14 cellular contexts compared by ENCODE assay signal in genomic region chr1:246382589-246382988, GRCh38.
DNase-seq lines count a peak whose midpoint lies in the region; ATAC-seq and TF ChIP-seq lines count a peak whose summit lies in the region.
"Had no signal": no experiment of that assay in that cellular context is flagged by ENCODE, and none has a peak within 500 bp of the region (broad histone marks: within the 10 kb centered on the region; RNA-seq: fewer than 3 reads in every experiment).

No MANE protein-coding gene starts in this region.

- H3K9me3 Mint-ChIP-seq in GM23338 (no peaks in the 10 kb centered on the region), WTC11 (no peaks in the 10 kb centered on the region; the same call in 1 of the 2 replicates)
- H3K9me3 Mint-ChIP-seq in stimulated activated memory B cell treated with anti-CD40 and anti-IgM and Interleukin-4, amounts not matched to agents 10 μg/mL and 1 μg/mL and 100 μg/mL, for 72 hours: no peaks in the 10 kb centered on the region
- H3K9me3 Mint-ChIP-seq in naive thymus-derived CD4-positive, alpha-beta T cell: no peaks in the 10 kb centered on the region
- H3K9me3 Mint-ChIP-seq: CD4-positive, alpha-beta memory T cell; H9 had no signal

- H3K4me2 ChIP-seq in GM23338: no peak overlapping the region

- peaks cover 1% of the 10 kb centered on the region for H3K27me3 Mint-ChIP-seq in GM23338 (ENCODE audit: insufficient read depth, low read depth, poor library complexity)
- no peaks in the 10 kb centered on the region for H3K27me3 Mint-ChIP-seq in WTC11 (ENCODE audit: low read depth)
- no peaks in the 10 kb centered on the region for H3K27me3 Mint-ChIP-seq in stimulated activated memory B cell treated with anti-CD40 and anti-IgM and Interleukin-4, amounts not matched to agents 10 μg/mL and 1 μg/mL and 100 μg/mL, for 72 hours
- H3K27me3 Mint-ChIP-seq in naive thymus-derived CD4-positive, alpha-beta T cell: no peaks in the 10 kb centered on the region
- H3K27me3 Mint-ChIP-seq: B cell; CD4-positive, alpha-beta memory T cell had no signal

- H3K4me1 Mint-ChIP-seq in GM23338: peaks cover 8% of the 10 kb centered on the region; the same call in 2 of the 3 replicates
- peaks cover 8% of the 10 kb centered on the region for H3K4me1 Mint-ChIP-seq in WTC11
- peaks cover 6% of the 10 kb centered on the region for H3K4me1 Mint-ChIP-seq in stimulated activated memory B cell treated with anti-CD40 and anti-IgM and Interleukin-4, amounts not matched to agents 10 μg/mL and 1 μg/mL and 100 μg/mL, for 72 hours
- peaks cover 0 to 7% (median 0%) of the 10 kb centered on the region in 7 donors for H3K4me1 Mint-ChIP-seq in naive thymus-derived CD4-positive, alpha-beta T cell

- no peak for ATAC-seq in GM23338
- no peak for ATAC-seq in WTC11
- no peak for ATAC-seq in foreskin keratinocyte
- peak; percentile 27 for ATAC-seq in stimulated activated memory B cell treated with anti-CD40 and anti-IgM and Interleukin-4, amounts not matched to agents 10 μg/mL and 1 μg/mL and 100 μg/mL, for 72 hours
- no peak for ATAC-seq in naive thymus-derived CD4-positive, alpha-beta T cell
- ATAC-seq: GM12878 had no signal

- no peaks in the 10 kb centered on the region for H3K36me3 Mint-ChIP-seq in GM23338 (ENCODE audit: low read depth)
- no peaks in the 10 kb centered on the region for H3K36me3 Mint-ChIP-seq in WTC11
- no peaks in the 10 kb centered on the region for H3K36me3 Mint-ChIP-seq in stimulated activated memory B cell treated with anti-CD40 and anti-IgM and Interleukin-4, amounts not matched to agents 10 μg/mL and 1 μg/mL and 100 μg/mL, for 72 hours
- peaks cover 0 to 26% (median 8%) of the 10 kb centered on the region in 5 donors for H3K36me3 Mint-ChIP-seq in naive thymus-derived CD4-positive, alpha-beta T cell

- no peak overlapping the region for H3K27ac ChIP-seq in GM23338 (ENCODE audit: low read depth)
- peak overlapping the region; percentile 81 for H3K27ac ChIP-seq in foreskin keratinocyte
- no peak overlapping the region for H3K27ac ChIP-seq in naive thymus-derived CD4-positive, alpha-beta T cell (ENCODE audit: low read depth, low read length)
- H3K27ac ChIP-seq: GM23248 had no signal

- H3K36me3 ChIP-seq in GM23338 (ENCODE audit: insufficient read depth): no peaks in the 10 kb centered on the region
- H3K36me3 ChIP-seq in naive thymus-derived CD4-positive, alpha-beta T cell (ENCODE audit: control insufficient read depth in 2 of 3, insufficient read depth in 3 of 3, low read length in 3 of 3): no peaks in the 10 kb centered on the region

- TF ChIP-seq CTCF in GM23338 (conservative IDR thresholded peaks at IDR 0.05; ENCODE audit: low read depth in 2 of 2) (no peak), WTC11 (IDR thresholded peaks at IDR 0.05) (no peak), foreskin keratinocyte (conservative IDR thresholded peaks at IDR 0.05) (no peak)

- POLR2A ChIA-PET in WTC11 (lab: Charles Lee): interaction anchor here (0.6 kb wide), 1 partner anchor 98 kb away, joined by 4 read pairs; no protein-coding TSS in a partner anchor
- POLR2A ChIA-PET in naive thymus-derived CD4-positive, alpha-beta T cell (lab: Charles Lee): no interaction called here

- H3K4me3 Mint-ChIP-seq in GM23338 (no peak overlapping the region), WTC11 (no peak overlapping the region)
- H3K4me3 Mint-ChIP-seq in stimulated activated memory B cell treated with anti-CD40 and anti-IgM and Interleukin-4, amounts not matched to agents 10 μg/mL and 1 μg/mL and 100 μg/mL, for 72 hours: no peak overlapping the region
- no peak overlapping the region for H3K4me3 Mint-ChIP-seq in naive thymus-derived CD4-positive, alpha-beta T cell
- H3K4me3 Mint-ChIP-seq: B cell, H9 had no signal

- H3K27me3 ChIP-seq in GM23338 (ENCODE audit: insufficient read depth): no peaks in the 10 kb centered on the region
- H3K27me3 ChIP-seq in foreskin keratinocyte: no peaks in the 10 kb centered on the region
- no peaks in the 10 kb centered on the region for H3K27me3 ChIP-seq in naive thymus-derived CD4-positive, alpha-beta T cell (ENCODE audit: control insufficient read depth in 2 of 2, insufficient read depth in 2 of 2, low read length in 2 of 2)

- H3K4me1 ChIP-seq in GM23338 (ENCODE audit: insufficient read depth) (no peaks in the 10 kb centered on the region), foreskin keratinocyte (peaks cover 13% of the 10 kb centered on the region)
- no peaks in the 10 kb centered on the region for H3K4me1 ChIP-seq in naive thymus-derived CD4-positive, alpha-beta T cell (ENCODE audit: control insufficient read depth in 2 of 2, insufficient read depth in 2 of 2, low read length in 2 of 2)

- H3K9me2 ChIP-seq in GM23338 (ENCODE audit: insufficient read depth): peaks cover 13% of the 10 kb centered on the region; the same call in 1 of the 2 replicates

- intact Hi-C loops in naive thymus-derived CD4-positive, alpha-beta T cell (cut with micrococcal nuclease): no loop called here

- H3K9me3 ChIP-seq in naive thymus-derived CD4-positive, alpha-beta T cell (ENCODE audit: control insufficient read depth in 2 of 3, low read length in 3 of 3): no peaks in the 10 kb centered on the region

- no peaks in the 10 kb centered on the region for H3F3A ChIP-seq in GM23338 (replicated peaks; ENCODE audit: low read depth)

- no peaks in the 10 kb centered on the region for H4K20me1 ChIP-seq in GM23338 (replicated peaks; ENCODE audit: insufficient read depth)

- H3K27ac Mint-ChIP-seq in GM23338 (peak overlapping the region; percentile 79), WTC11 (peak overlapping the region; percentile 15; the same call in 1 of the 2 replicates)
- no peak overlapping the region for H3K27ac Mint-ChIP-seq in stimulated activated memory B cell treated with anti-CD40 and anti-IgM and Interleukin-4, amounts not matched to agents 10 μg/mL and 1 μg/mL and 100 μg/mL, for 72 hours
- H3K27ac Mint-ChIP-seq in naive thymus-derived CD4-positive, alpha-beta T cell: no peak overlapping the region
- H3K27ac Mint-ChIP-seq: B cell had no signal

- CTCF ChIA-PET in WTC11 (lab: Charles Lee): no interaction called here
- CTCF ChIA-PET in naive thymus-derived CD4-positive, alpha-beta T cell (lab: Charles Lee): no interaction called here

- no peak overlapping the region for H2AFZ ChIP-seq in GM23338
- H2AFZ ChIP-seq: GM23248 had no signal

- DNase-seq in GM23338 (ENCODE audit: low spot score) (no peak), WTC11 (ENCODE audit: low spot score) (no peak), foreskin keratinocyte (no peak)
- DNase-seq in activated T-cell treated with anti-CD3 and anti-CD28 coated beads, Interleukin-2, amount 50 U/mL, for 1 hour: no peak
- no peak for DNase-seq in naive thymus-derived CD4-positive, alpha-beta T cell
- DNase-seq in stimulated activated naive CD4-positive, alpha-beta T cell treated with Interleukin-2 at 50 U/mL for 16 hours (lab: John Stamatoyannopoulos, UW): no peak
- DNase-seq: C1 segment of cervical spinal cord; CD4-positive, alpha-beta memory T cell; DMS79; H9 had no signal

- no peak overlapping the region for H3K4me3 ChIP-seq in GM23338
- no peak overlapping the region for H3K4me3 ChIP-seq in naive thymus-derived CD4-positive, alpha-beta T cell (ENCODE audit: low read length)
- H3K4me3 ChIP-seq: GM12878, GM23248 had no signal

- H3K79me2 ChIP-seq in GM23338 (replicated peaks; ENCODE audit: insufficient read depth): peaks cover 5% of the 10 kb centered on the region; the same call in 1 of the 2 replicates

TF ChIP-seq in GM23338, 12 proteins besides CTCF, POLR2A, EP300 and RAD21 (continues in another document):
- no peak for TF ChIP-seq EZH2phosphoT487 (IDR thresholded peaks at IDR 0.05; ENCODE audit: unreplicated experiment)
- TF ChIP-seq POLR2AphosphoS5 (IDR thresholded peaks at IDR 0.05; ENCODE audit: low read depth): no peak
- no peak for TF ChIP-seq ZNF331 (CRISPR knock-in tag; IDR thresholded peaks at IDR 0.05; ENCODE audit: low read depth)
- TF ChIP-seq NANOG (IDR thresholded peaks at IDR 0.05; ENCODE audit: borderline replicate concordance): no peak
- TF ChIP-seq ETS1 (IDR thresholded peaks at IDR 0.05): no peak
- TF ChIP-seq STAT1 (IDR thresholded peaks at IDR 0.05; ENCODE audit: unreplicated experiment): no peak
- no peak for TF ChIP-seq EZH2 (IDR thresholded peaks at IDR 0.05; ENCODE audit: low read depth, unreplicated experiment)
- no peak for TF ChIP-seq CREB1 (CRISPR knock-in tag; IDR thresholded peaks at IDR 0.05; ENCODE audit: low read depth)

TF ChIP-seq in WTC11, 78 proteins besides CTCF, POLR2A, EP300 and RAD21 (continues in another document):
- TF ChIP-seq ZBTB43 (CRISPR knock-in tag; IDR thresholded peaks at IDR 0.05) (no peak), TP53 (CRISPR knock-in tag; IDR thresholded peaks at IDR 0.05) (no peak), CBFB (CRISPR knock-in tag; IDR thresholded peaks at IDR 0.05; ENCODE audit: low read depth) (no peak), IRF2 (CRISPR knock-in tag; IDR thresholded peaks at IDR 0.05; ENCODE audit: borderline replicate concordance, low read depth) (no peak), ZNF512 (CRISPR knock-in tag; IDR thresholded peaks at IDR 0.05; ENCODE audit: borderline replicate concordance) (no peak)

Comparison
In these comparisons a context has a peak if more than half of its experiments do, and no peak if none do; other contexts are left out.
1. H3K27ac Mint-ChIP-seq: peak in GM23338 (single experiment) and WTC11 (single experiment); none in stimulated activated memory B cell treated with anti-CD40 and anti-IgM and Interleukin-4, amounts not matched to agents 10 μg/mL and 1 μg/mL and 100 μg/mL, for 72 hours (single experiment) and naive thymus-derived CD4-positive, alpha-beta T cell (0 of 9).